In the genomic region with DNA sequence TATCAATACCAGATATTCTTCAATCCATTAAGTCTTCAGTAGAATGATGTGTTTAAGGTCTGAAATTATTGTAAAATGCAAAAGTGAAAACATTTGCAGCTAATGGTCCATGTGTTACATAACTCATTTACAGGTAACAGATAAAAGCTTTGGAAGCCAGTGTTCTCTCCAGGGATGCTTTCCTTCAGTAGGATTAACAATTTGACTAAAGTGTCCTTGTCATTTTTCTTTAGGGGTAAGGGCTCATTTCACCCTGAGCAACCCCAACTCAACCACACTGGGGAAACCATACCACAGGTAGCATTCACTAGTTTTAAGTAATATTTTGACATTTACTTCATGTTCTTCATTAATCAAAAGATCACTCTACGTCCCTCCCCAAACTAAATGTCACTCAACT, we compare ENCODE assay signal across 18 cellular contexts. TPM values are rescaled to one million over a fixed set of nuclear protein-coding genes. Genes with fewer than 3 reads are reported as not detected.
A peak's percentile ranks its signal among the peaks of the same experiment; 100 is the strongest.
DNase-seq lines count a peak whose midpoint lies in the region; ATAC-seq and TF ChIP-seq lines count a peak whose summit lies in the region.
"Had no signal": no experiment of that assay in that cellular context is flagged by ENCODE, and none has a peak within 500 bp of the region (broad histone marks: within the 10 kb centered on the region; RNA-seq: fewer than 3 reads in every experiment).

No MANE protein-coding gene starts in this region.

- POLR2A ChIA-PET in SK-N-SH (lab: Yijun Ruan, JAX): no interaction called here

- peak overlapping the region in 1 of 4 donors; percentile 11 for H3K4me3 Mint-ChIP-seq in CD4-positive, CD25-positive, alpha-beta regulatory T cell
- H3K4me3 Mint-ChIP-seq in endothelial cell (ENCODE audit: unreplicated experiment): peak overlapping the region; percentile 40
- H3K4me3 Mint-ChIP-seq: GM23338; neural crest cell; T-helper 1 cell treated with Interleukin-12 subunit alpha and Interleukin-12 subunit beta and Interleukin-4 antibody, amounts not matched to agents 30 μg/mL and 1 μg/mL, for 36 hours had no signal

- peak overlapping the region in 2 of 3 donors; percentile 5 to 18 for H3K27ac Mint-ChIP-seq in CD4-positive, CD25-positive, alpha-beta regulatory T cell
- no peak overlapping the region for H3K27ac Mint-ChIP-seq in endothelial cell (ENCODE audit: unreplicated experiment)
- H3K27ac Mint-ChIP-seq: GM23338; T-helper 1 cell treated with Interleukin-12 subunit alpha and Interleukin-12 subunit beta and Interleukin-4 antibody, amounts not matched to agents 30 μg/mL and 1 μg/mL, for 36 hours had no signal

- H3K36me3 Mint-ChIP-seq in CD4-positive, CD25-positive, alpha-beta regulatory T cell: peaks cover 36% of the 10 kb centered on the region
- peaks cover 37% of the 10 kb centered on the region for H3K36me3 Mint-ChIP-seq in endothelial cell (ENCODE audit: low read depth, unreplicated experiment)

- no peaks in the 10 kb centered on the region for H3K9me2 ChIP-seq in SK-N-SH

- no peak overlapping the region for H2AFZ ChIP-seq in SK-N-SH (ENCODE audit: low read depth)
- H2AFZ ChIP-seq: GM23338 had no signal

- peaks cover 29% of the 10 kb centered on the region for H3K79me2 ChIP-seq in SK-N-SH (ENCODE audit: insufficient read depth)

- H3K4me2 ChIP-seq in SK-N-SH: no peak overlapping the region
- H3K4me2 ChIP-seq: GM23338 had no signal

- TF ChIP-seq CTCF in 22Rv1 (IDR thresholded peaks at IDR 0.05) (no peak), SK-N-SH (IDR thresholded peaks at IDR 0.05) (no peak), endothelial cell (IDR thresholded peaks at IDR 0.05; ENCODE audit: unreplicated experiment) (no peak)

- H3K4me1 ChIP-seq in CD4-positive, CD25-positive, alpha-beta regulatory T cell (ENCODE audit: control insufficient read depth, insufficient read depth, low read length, poor library complexity, severe bottlenecking): no peaks in the 10 kb centered on the region
- H3K4me1 ChIP-seq in SK-N-SH (ENCODE audit: control insufficient read depth in 1 of 2, insufficient read depth in 2 of 2, low read depth in 1 of 2, low read length in 1 of 2): no peaks in the 10 kb centered on the region; a peak in 1 of 4 replicates

- CTCF ChIA-PET in SK-N-SH (lab: Yijun Ruan, JAX): interaction anchor here (1.1 to 2.3 kb wide), 2 partner anchors 13 to 294 kb away, joined by 3 to 7 read pairs; a partner anchor contains a TSS

- no peak for DNase-seq in CD4-positive, CD25-positive, alpha-beta regulatory T cell
- DNase-seq in SK-N-SH (no peak), endothelial cell (ENCODE audit: low spot score) (no peak), UCSD-AML1 (lab: John Stamatoyannopoulos, UW; ENCODE audit: unreplicated experiment) (no peak)
- DNase-seq: activated gamma-delta T cell, BE2C, cortex of kidney, gastrocnemius medialis, NCI-H2081, NCI-H510A, Right ventricle myocardium superior had no signal

- no peak for ATAC-seq in CD4-positive, CD25-positive, alpha-beta regulatory T cell (ENCODE audit: low read depth in 2 of 2)
- no peak for ATAC-seq in HG02678 (IDR thresholded peaks at IDR 0.05; ENCODE audit: unreplicated experiment)
- no peak for ATAC-seq in HG03196 (IDR thresholded peaks at IDR 0.05; ENCODE audit: unreplicated experiment)
- ATAC-seq in GM21717 (IDR thresholded peaks at IDR 0.05; ENCODE audit: unreplicated experiment): no peak
- ATAC-seq: gastrocnemius medialis had no signal

- peaks cover 58% of the 10 kb centered on the region for H4K20me1 ChIP-seq in SK-N-SH (ENCODE audit: insufficient read depth)

- H3K27ac ChIP-seq in 22Rv1: peak overlapping the region; percentile 56; the same call in 1 of the 2 replicates
- H3K27ac ChIP-seq in CD4-positive, CD25-positive, alpha-beta regulatory T cell (ENCODE audit: insufficient read depth, low read length, poor library complexity, severe bottlenecking): no peak overlapping the region
- H3K27ac ChIP-seq in SK-N-SH (ENCODE audit: low read depth in 2 of 2, low read length in 1 of 2): peak overlapping the region in 1 of 2 experiments; percentile 60; a peak in 1 of 4 replicates

- H3K27me3 Mint-ChIP-seq in CD4-positive, CD25-positive, alpha-beta regulatory T cell: no peaks in the 10 kb centered on the region
- H3K27me3 Mint-ChIP-seq in endothelial cell (ENCODE audit: unreplicated experiment): no peaks in the 10 kb centered on the region

- H3K36me3 ChIP-seq in CD4-positive, CD25-positive, alpha-beta regulatory T cell (ENCODE audit: control insufficient read depth, insufficient read depth, low read length): peaks cover 60% of the 10 kb centered on the region
- peaks cover 54 to 61% of the 10 kb centered on the region in 2 experiments for H3K36me3 ChIP-seq in SK-N-SH (replicated peaks in 1 of 2; ENCODE audit: control insufficient read depth in 1 of 2, insufficient read depth in 2 of 2, low read length in 1 of 2)

- H3K4me1 Mint-ChIP-seq in CD4-positive, CD25-positive, alpha-beta regulatory T cell: peaks cover 18 to 33% (median 26%) of the 10 kb centered on the region in 4 donors
- no peaks in the 10 kb centered on the region for H3K4me1 Mint-ChIP-seq in endothelial cell (ENCODE audit: unreplicated experiment)

- H3K4me3 ChIP-seq in CD4-positive, CD25-positive, alpha-beta regulatory T cell (ENCODE audit: low read depth, low read length): no peak overlapping the region
- H3K4me3 ChIP-seq in SK-N-SH (ENCODE audit: low read depth in 2 of 2, low read length in 1 of 2): no peak overlapping the region
- H3K4me3 ChIP-seq: gastrocnemius medialis, GM23338 had no signal

- no peak overlapping the region for H3K9ac ChIP-seq in SK-N-SH

- no peaks in the 10 kb centered on the region for H3K27me3 ChIP-seq in CD4-positive, CD25-positive, alpha-beta regulatory T cell (ENCODE audit: control insufficient read depth, insufficient read depth, low read length)
- no peaks in the 10 kb centered on the region for H3K27me3 ChIP-seq in SK-N-SH (ENCODE audit: insufficient read depth)
- H3K27me3 ChIP-seq: BE2C, gastrocnemius medialis had no signal

- TF ChIP-seq EP300 in SK-N-SH (IDR thresholded peaks at IDR 0.05; ENCODE audit: borderline replicate concordance in 1 of 2, low read depth in 1 of 2, low read length in 1 of 2): no peak

- H3K9me3 Mint-ChIP-seq in CD4-positive, CD25-positive, alpha-beta regulatory T cell: no peaks in the 10 kb centered on the region
- H3K9me3 Mint-ChIP-seq in endothelial cell (ENCODE audit: unreplicated experiment): no peaks in the 10 kb centered on the region
- H3K9me3 Mint-ChIP-seq: GM23338; neural crest cell; T-helper 1 cell treated with Interleukin-12 subunit alpha and Interleukin-12 subunit beta and Interleukin-4 antibody, amounts not matched to agents 30 μg/mL and 1 μg/mL, for 36 hours had no signal

- no peaks in the 10 kb centered on the region for H3K9me3 ChIP-seq in CD4-positive, CD25-positive, alpha-beta regulatory T cell (ENCODE audit: control insufficient read depth in 2 of 2, low read length in 2 of 2)
- H3K9me3 ChIP-seq in SK-N-SH: no peaks in the 10 kb centered on the region
- H3K9me3 ChIP-seq: BE2C, gastrocnemius medialis had no signal

- no peak for TF ChIP-seq RAD21 in SK-N-SH (IDR thresholded peaks at IDR 0.05; ENCODE audit: low read length)

- WGBS in SK-N-SH (ENCODE audit: low lambda C conversion rate): 93% methylated on average over 1 of the region's 1 CpG

- peaks cover 68% of the 10 kb centered on the region for H3F3A ChIP-seq in SK-N-SH (replicated peaks; ENCODE audit: insufficient read depth)

TF ChIP-seq in SK-N-SH, 30 proteins besides CTCF, POLR2A, EP300 and RAD21:
- TF ChIP-seq YY1 (IDR thresholded peaks at IDR 0.05; ENCODE audit: low read depth): no peak
- TF ChIP-seq RCOR1 (IDR thresholded peaks at IDR 0.05; ENCODE audit: low read length): no peak
- TF ChIP-seq, protein P1, sequence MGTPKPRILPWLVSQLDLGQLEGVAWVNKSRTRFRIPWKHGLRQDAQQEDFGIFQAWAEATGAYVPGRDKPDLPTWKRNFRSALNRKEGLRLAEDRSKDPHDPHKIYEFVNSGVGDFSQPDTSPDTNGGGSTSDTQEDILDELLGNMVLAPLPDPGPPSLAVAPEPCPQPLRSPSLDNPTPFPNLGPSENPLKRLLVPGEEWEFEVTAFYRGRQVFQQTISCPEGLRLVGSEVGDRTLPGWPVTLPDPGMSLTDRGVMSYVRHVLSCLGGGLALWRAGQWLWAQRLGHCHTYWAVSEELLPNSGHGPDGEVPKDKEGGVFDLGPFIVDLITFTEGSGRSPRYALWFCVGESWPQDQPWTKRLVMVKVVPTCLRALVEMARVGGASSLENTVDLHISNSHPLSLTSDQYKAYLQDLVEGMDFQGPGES (IDR thresholded peaks at IDR 0.05; ENCODE audit: low read depth, low read length): no peak
- TF ChIP-seq GATA2 (CRISPR knock-in tag; IDR thresholded peaks at IDR 0.05): no peak
- no peak for TF ChIP-seq FOXM1 (IDR thresholded peaks at IDR 0.05; ENCODE audit: low read depth)
- TF ChIP-seq RXRA (IDR thresholded peaks at IDR 0.05; ENCODE audit: borderline replicate concordance, low read depth): no peak
- TF ChIP-seq SMC3 (IDR thresholded peaks at IDR 0.05; ENCODE audit: low read depth, low read length): no peak
- TF ChIP-seq POLR2AphosphoS5 (IDR thresholded peaks at IDR 0.05; ENCODE audit: low read depth, low read length): peak; percentile 33; the same call in 1 of the 2 replicates
- TF ChIP-seq TEAD4 (IDR thresholded peaks at IDR 0.05; ENCODE audit: borderline replicate concordance, insufficient read depth): no peak

RNA-seq across cellular contexts. Expression of a gene that starts 12.9 kb away (rescaled TPM):
- 617 TPM for total RNA-seq in CD4-positive, CD25-positive, alpha-beta regulatory T cell
- 1,000 to 10,000 TPM in 1 of 4 donors, 100 to 1,000 TPM in 3; 941 to 1,033 (median 952) TPM for polyA plus RNA-seq in CD4-positive, CD25-positive, alpha-beta regulatory T cell
- polyA plus RNA-seq in SK-N-SH (2012; rRNA removed): 470 and 474 TPM in 2 replicates
- 481 and 493 TPM in 2 replicates for polyA plus RNA-seq in SK-N-SH (2012; cell fraction: cytosol; rRNA removed)
- polyA plus RNA-seq in SK-N-SH (2012; cell fraction: nucleus; rRNA removed): 411 and 462 TPM in 2 replicates
- 614 TPM for total RNA-seq in endothelial cell (ENCODE audit: unreplicated experiment)

RNA-seq across cellular contexts. Expression of a gene that starts 13.5 kb away (rescaled TPM):
- total RNA-seq in CD4-positive, CD25-positive, alpha-beta regulatory T cell: 2.8 TPM
- polyA plus RNA-seq in CD4-positive, CD25-positive, alpha-beta regulatory T cell: 1 to 10 TPM; 5.5 to 9.8 (median 7.7) TPM
- 0.96 and 1.0 TPM in 2 replicates for polyA plus RNA-seq in SK-N-SH (2012; rRNA removed)
- polyA plus RNA-seq in SK-N-SH (2012; cell fraction: cytosol; rRNA removed): 2.5 and 2.9 TPM in 2 replicates
- 0.69 and 1.4 TPM in 2 replicates for polyA plus RNA-seq in SK-N-SH (2012; cell fraction: nucleus; rRNA removed)
- total RNA-seq in endothelial cell (ENCODE audit: unreplicated experiment): 11.5 TPM

RNA-seq across cellular contexts. Expression of a gene that starts 45.9 kb away (rescaled TPM):
- 2.9 TPM for total RNA-seq in CD4-positive, CD25-positive, alpha-beta regulatory T cell
- polyA plus RNA-seq in CD4-positive, CD25-positive, alpha-beta regulatory T cell: 1 to 10 TPM in 1 of 4 donors, under 1 TPM in 2, not detected in 1; 0.46 to 1.3 (median 0.59) TPM
- 0.78 and 0.81 TPM in 2 replicates for polyA plus RNA-seq in SK-N-SH (2012; rRNA removed)
- polyA plus RNA-seq in SK-N-SH (2012; cell fraction: cytosol; rRNA removed): 0.68 and 0.95 TPM in 2 replicates
- polyA plus RNA-seq in SK-N-SH (2012; cell fraction: nucleus; rRNA removed): 0.77 and 2.3 TPM in 2 replicates
- total RNA-seq in endothelial cell (ENCODE audit: unreplicated experiment): 6.5 TPM
